In genomic region chr11:77547863-77548551, GRCh38 we compare ENCODE assay signal across 9 cellular contexts. TPM values are rescaled to one million over a fixed set of nuclear protein-coding genes. Genes with fewer than 3 reads are reported as not detected.
DNase-seq lines count a peak whose midpoint lies in the region; TF ChIP-seq lines count a peak whose summit lies in the region.
"Had no signal": no experiment of that assay in that cellular context is flagged by ENCODE, and none has a peak within 500 bp of the region (broad histone marks: within the 10 kb centered on the region; RNA-seq: fewer than 3 reads in every experiment).

No MANE protein-coding gene starts in this region.

- H3K4me1 ChIP-seq in liver (ENCODE audit: control insufficient read depth in 4 of 4, insufficient read depth in 4 of 4, low read length in 3 of 4) (peaks cover 0 to 3% (median 0%) of the 10 kb centered on the region in 4 donors), tibial nerve (peaks cover 0 to 9% (median 0%) of the 10 kb centered on the region in 4 donors)

- no peak for TF ChIP-seq POLR2A in tibial nerve (IDR thresholded peaks at IDR 0.05)

- TF ChIP-seq EP300 in tibial nerve (IDR thresholded peaks at IDR 0.05): no peak

- H3K4me3 ChIP-seq in liver (ENCODE audit: low read depth in 1 of 3, low read length in 3 of 3): no peak overlapping the region
- H3K4me3 ChIP-seq in tibial nerve: no peak overlapping the region

- 30% methylated on average over 9 of the region's 9 CpGs for WGBS in liver
- WGBS in tibial nerve, 2 donors: 25 to 28% methylated on average over 9 of the region's 9 CpGs

- no peaks in the 10 kb centered on the region for H3K9me3 ChIP-seq in liver (ENCODE audit: control insufficient read depth in 4 of 4, low read length in 3 of 4)
- H3K9me3 ChIP-seq in tibial nerve: no peaks in the 10 kb centered on the region

- no peak overlapping the region for H3K9ac ChIP-seq in liver (ENCODE audit: low read depth in 1 of 2, low read length in 2 of 2)

- TF ChIP-seq CTCF in liver (IDR thresholded peaks at IDR 0.05; ENCODE audit: low read depth, low read length, missing input control) (peak; percentile 61), tibial nerve (IDR thresholded peaks at IDR 0.05) (peak; percentile 48 to 71 (median 58))

- no peaks in the 10 kb centered on the region for H3K27me3 ChIP-seq in liver (ENCODE audit: control insufficient read depth in 4 of 4, insufficient read depth in 4 of 4, low read length in 3 of 4)
- no peaks in the 10 kb centered on the region for H3K27me3 ChIP-seq in tibial nerve

- peak; percentile 10 for DNase-seq in stimulated activated CD4-positive, alpha-beta T cell treated with anti-CD3 and anti-CD28 coated beads, Interleukin-2, amount 100 ng/mL, for 4 hours (ENCODE audit: low read depth)
- DNase-seq in stimulated activated CD4-positive, alpha-beta T cell treated with anti-CD3 and anti-CD28 coated beads, Interleukin-4, amount 100 ng/mL, for 1 hour: no peak
- DNase-seq in NCI-H1092 treated with DMSO at 0.1 percent for 48 hours (lab: John Stamatoyannopoulos, UW) (peak; percentile 79), SIG-M5 treated with dmso at 0.1 percent for 504 hours (lab: John Stamatoyannopoulos, UW; ENCODE audit: unreplicated experiment) (peak; percentile 81), dermis blood vessel endothelial cell (peak; percentile 75), tibial nerve (ENCODE audit: low spot score in 2 of 2) (peak in 1 of 2 donors; percentile 38), NK-92 (lab: John Stamatoyannopoulos, UW; ENCODE audit: unreplicated experiment) (no peak)
- DNase-seq: left cardiac atrium had no signal

- TF ChIP-seq RAD21 in liver (IDR thresholded peaks at IDR 0.05): peak; percentile 94 to 95

- no peak overlapping the region for H3K27ac ChIP-seq in liver (ENCODE audit: low read depth in 1 of 2, low read length in 2 of 2)
- peak overlapping the region in 1 of 4 donors; percentile 45 for H3K27ac ChIP-seq in tibial nerve

- H3K36me3 ChIP-seq in liver (ENCODE audit: control insufficient read depth in 4 of 4, insufficient read depth in 3 of 4, low read depth in 1 of 4, low read length in 3 of 4) (no peaks in the 10 kb centered on the region), tibial nerve (no peaks in the 10 kb centered on the region)

TF ChIP-seq in liver, 16 proteins besides CTCF, POLR2A, EP300 and RAD21:
- TF ChIP-seq RXRA (IDR thresholded peaks at IDR 0.05) (no peak), GABPA (IDR thresholded peaks at IDR 0.05 in 1 of 2, conservative IDR thresholded peaks at IDR 0.05 in 1 of 2) (no peak), TAF1 (conservative IDR thresholded peaks at IDR 0.05) (no peak), NR2F2 (IDR thresholded peaks at IDR 0.05) (no peak), HNF4G (IDR thresholded peaks at IDR 0.05) (no peak), JUND (IDR thresholded peaks at IDR 0.05) (no peak), ZBTB33 (IDR thresholded peaks at IDR 0.05) (no peak)
TF ChIP-seq in liver: peak in this region for 0.

RNA-seq across cellular contexts. Expression of gene AQP11, which starts 41.7 kb away (rescaled TPM):
- total RNA-seq in dermis blood vessel endothelial cell: 0.42 and 0.68 TPM in 2 replicates
- total RNA-seq in liver: 10 to 100 TPM in 1 of 2 donors, 1 to 10 TPM in 1; 9.7 to 16.6 TPM
- polyA plus RNA-seq in liver: 10 to 100 TPM in 1 of 2 donors, 1 to 10 TPM in 1; 4.7 to 15.2 TPM
- 1 to 10 TPM in 3 of 4 donors, under 1 TPM in 1; 0.78 to 3.3 (median 1.6) TPM for total RNA-seq in tibial nerve

Comparison
In these comparisons a context has a peak if more than half of its experiments do, and no peak if none do; other contexts are left out.
1. DNase-seq: peak in stimulated activated CD4-positive, alpha-beta T cell treated with anti-CD3 and anti-CD28 coated beads, Interleukin-2, amount 100 ng/mL, for 4 hours (single experiment), NCI-H1092 treated with DMSO at 0.1 percent for 48 hours (single experiment), SIG-M5 treated with dmso at 0.1 percent for 504 hours (single experiment) and dermis blood vessel endothelial cell (single experiment); none in stimulated activated CD4-positive, alpha-beta T cell treated with anti-CD3 and anti-CD28 coated beads, Interleukin-4, amount 100 ng/mL, for 1 hour (single experiment) and NK-92 (single experiment).